Comparison of ENCODE assay signal across 20 cellular contexts in the genomic region with DNA sequence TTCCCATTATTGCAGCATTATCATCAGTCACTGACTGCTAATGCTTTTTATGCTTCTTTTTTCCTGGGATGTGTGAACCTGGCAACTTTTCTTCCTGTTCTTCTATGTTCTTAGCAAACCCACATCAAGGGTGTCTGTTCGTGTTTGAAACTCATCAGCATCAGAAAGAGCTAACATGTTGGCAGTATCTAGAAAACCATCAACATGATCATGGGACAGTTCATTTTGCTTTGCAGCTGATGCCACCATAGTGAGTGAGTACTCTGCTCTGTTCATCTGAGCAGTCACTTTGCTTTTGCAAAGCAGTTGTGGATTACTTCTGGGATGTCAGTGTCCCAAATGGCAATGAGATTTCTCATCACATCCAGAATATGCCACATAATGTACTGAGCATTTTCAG.
"Had no signal": no experiment of that assay in that cellular context is flagged by ENCODE, and none has a peak within 500 bp of the region (broad histone marks: within the 10 kb centered on the region; RNA-seq: fewer than 3 reads in every experiment).

No MANE protein-coding gene starts in this region.

- H3K9ac ChIP-seq: parathyroid adenoma had no signal

- H3K9me3 ChIP-seq: gastroesophageal sphincter, left ventricle myocardium inferior, prostate gland, right lobe of liver, transverse colon had no signal

- DNase-seq: effector memory CD4-positive, alpha-beta T cell; immature natural killer cell; left ventricle myocardium inferior; mesenchymal stem cell; midbrain; nephron progenitor cell; retina; right lobe of liver; stimulated activated CD4-positive, alpha-beta T cell treated with anti-CD3 and anti-CD28 coated beads, Interleukin-4, amount 100 ng/mL, for 1 hour; stimulated activated CD8-positive, alpha-beta memory T cell treated with anti-CD3 and anti-CD28 coated beads, Interleukin-4, amount 100 ng/mL, for 48 hours; stimulated activated naive CD8-positive, alpha-beta T cell treated with anti-CD3 and anti-CD28 coated beads, Interleukin-15, Interleukin-2, amounts not matched to agents 100 U/mL and 50 U/mL, for 24 hours; transverse colon had no signal

- H3K4me1 ChIP-seq: parathyroid adenoma had no signal

- H3K27ac Mint-ChIP-seq: nephron progenitor cell; stimulated activated effector memory CD8-positive, alpha-beta T cell treated with anti-CD3 and anti-CD28 coated beads, Interleukin-12 subunit alpha, Interleukin-12 subunit beta, amount 100 ng/mL, for 72 hours had no signal

- FAIRE-seq: endometrium, keratinocyte had no signal

- H3K9me3 Mint-ChIP-seq: immature natural killer cell; nephron progenitor cell; stimulated activated effector memory CD8-positive, alpha-beta T cell treated with anti-CD3 and anti-CD28 coated beads, Interleukin-12 subunit alpha, Interleukin-12 subunit beta, amount 100 ng/mL, for 72 hours had no signal

- H3K36me3 ChIP-seq: prostate gland had no signal

- H3K27me3 ChIP-seq: gastroesophageal sphincter, right lobe of liver, transverse colon had no signal

- H3K27ac ChIP-seq: gastroesophageal sphincter, parathyroid adenoma, prostate gland, right lobe of liver, transverse colon had no signal

- H3K4me3 ChIP-seq: gastroesophageal sphincter, left ventricle myocardium inferior, lung, prostate gland, right lobe of liver, transverse colon had no signal

- H3K4me3 Mint-ChIP-seq: immature natural killer cell; nephron progenitor cell; stimulated activated effector memory CD8-positive, alpha-beta T cell treated with anti-CD3 and anti-CD28 coated beads, Interleukin-12 subunit alpha, Interleukin-12 subunit beta, amount 100 ng/mL, for 72 hours had no signal

- ATAC-seq: esophagus mucosa; gastroesophageal sphincter; right lobe of liver; stimulated activated effector memory CD8-positive, alpha-beta T cell treated with anti-CD3 and anti-CD28 coated beads, Interleukin-12 subunit alpha, Interleukin-12 subunit beta, amount 100 ng/mL, for 72 hours; stimulated activated naive CD8-positive, alpha-beta T cell treated with anti-CD3 and anti-CD28 coated beads, Interleukin-15, Interleukin-2, amounts not matched to agents 100 U/mL and 50 U/mL, for 24 hours had no signal
